1 cellular context compared by ENCODE assay signal in the genomic region with DNA sequence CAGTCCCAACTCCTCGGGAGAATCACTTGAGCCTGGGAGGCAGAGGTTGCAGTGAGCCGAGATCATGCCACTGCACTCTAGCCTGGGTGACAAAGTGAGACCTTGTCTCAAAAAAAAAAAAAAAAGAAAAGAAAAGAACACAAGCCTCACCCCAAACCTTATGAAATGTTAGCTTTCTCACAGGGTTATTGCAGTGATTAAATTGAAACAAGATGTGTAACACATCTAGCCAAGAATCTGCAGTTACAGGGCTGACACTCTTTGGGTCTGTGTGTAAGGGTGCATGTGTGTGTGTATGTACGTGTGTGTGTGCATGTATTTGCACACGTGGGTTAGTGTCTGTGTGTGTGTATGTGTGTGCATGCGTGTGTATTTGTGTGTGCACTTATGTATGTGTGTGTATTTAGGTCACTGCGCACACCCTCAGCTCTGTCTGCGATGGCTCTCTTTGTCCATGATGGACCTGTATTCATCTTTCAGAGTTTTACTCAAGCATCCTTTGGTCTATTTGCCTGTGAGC.
TF ChIP-seq lines count a peak whose summit lies in the region.

No MANE protein-coding gene starts in this region.

TF ChIP-seq in HepG2, 621 proteins besides CTCF, POLR2A, EP300 and RAD21:
- TF ChIP-seq, protein P1, sequence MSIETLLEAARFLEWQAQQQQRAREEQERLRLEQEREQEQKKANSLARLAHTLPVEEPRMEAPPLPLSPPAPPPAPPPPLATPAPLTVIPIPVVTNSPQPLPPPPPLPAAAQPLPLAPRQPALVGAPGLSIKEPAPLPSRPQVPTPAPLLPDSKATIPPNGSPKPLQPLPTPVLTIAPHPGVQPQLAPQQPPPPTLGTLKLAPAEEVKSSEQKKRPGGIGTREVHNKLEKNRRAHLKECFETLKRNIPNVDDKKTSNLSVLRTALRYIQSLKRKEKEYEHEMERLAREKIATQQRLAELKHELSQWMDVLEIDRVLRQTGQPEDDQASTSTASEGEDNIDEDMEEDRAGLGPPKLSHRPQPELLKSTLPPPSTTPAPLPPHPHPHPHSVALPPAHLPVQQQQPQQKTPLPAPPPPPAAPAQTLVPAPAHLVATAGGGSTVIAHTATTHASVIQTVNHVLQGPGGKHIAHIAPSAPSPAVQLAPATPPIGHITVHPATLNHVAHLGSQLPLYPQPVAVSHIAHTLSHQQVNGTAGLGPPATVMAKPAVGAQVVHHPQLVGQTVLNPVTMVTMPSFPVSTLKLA (IDR thresholded peaks at IDR 0.05) = peak; percentile 64; the same call in 1 of the 2 replicates
- TF ChIP-seq ZNF326 (CRISPR knock-in tag; IDR thresholded peaks at IDR 0.05; ENCODE audit: borderline replicate concordance) = no peak
